Comparison of ENCODE assay signal across 10 cellular contexts in the genomic region with DNA sequence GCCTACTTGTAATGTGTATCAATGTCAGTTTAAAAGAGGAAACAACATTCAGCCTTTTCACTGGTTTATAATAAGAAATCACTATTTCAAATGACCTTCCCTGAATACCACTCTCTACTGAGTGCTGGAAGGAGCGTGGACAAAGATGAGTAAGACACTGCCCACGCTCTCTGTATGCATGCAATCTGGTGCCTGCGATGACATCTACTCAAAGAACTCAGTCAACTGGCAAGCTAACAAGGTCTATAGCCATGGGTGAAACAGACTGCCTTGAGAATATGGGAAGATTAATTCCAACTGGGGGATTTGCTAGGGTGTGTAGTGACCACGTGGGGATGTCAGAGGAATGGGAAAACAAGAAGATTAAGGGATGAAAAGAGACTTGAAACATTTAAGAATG. TPM values are rescaled to one million over a fixed set of nuclear protein-coding genes. Genes with fewer than 3 reads are reported as not detected.
DNase-seq lines count a peak whose midpoint lies in the region; TF ChIP-seq lines count a peak whose summit lies in the region.
"Had no signal": no experiment of that assay in that cellular context is flagged by ENCODE, and none has a peak within 500 bp of the region (broad histone marks: within the 10 kb centered on the region; RNA-seq: fewer than 3 reads in every experiment).

No MANE protein-coding gene starts in this region.

- in situ Hi-C loops in G401 (cut with HindIII; ENCODE audit: low sequenced_read_pairs) = no loop called here

- no peaks in the 10 kb centered on the region for H4K20me1 ChIP-seq in neural progenitor cell (ENCODE audit: low read depth)

- peak; percentile 67 for DNase-seq in D341Med (ENCODE audit: low spot score)
- peak; percentile 81 for DNase-seq in NCI-H446 treated with DMSO at 0.1 percent for 48 hours (lab: John Stamatoyannopoulos, UW)
- DNase-seq in epithelial cell of prostate (ENCODE audit: low read depth, low spot score) = peak; percentile 81
- DNase-seq in neural progenitor cell (ENCODE audit: low spot score) = peak; percentile 64
- no peak for DNase-seq in trophoblast cell
- DNase-seq in immature natural killer cell = no peak
- no peak for DNase-seq in SHP77 treated with DMSO at 0.1 percent for 48 hours (lab: John Stamatoyannopoulos, UW)
- no peak for DNase-seq in G401 (ENCODE audit: low spot score)
- DNase-seq: DMS79, NCI-H187 treated with DMSO at 0.1 percent for 48 hours had no signal

- no peak overlapping the region for H2BK5ac ChIP-seq in trophoblast cell (ENCODE audit: low read depth, low read length, poor library complexity)

- no peak overlapping the region for H4K8ac ChIP-seq in trophoblast cell (ENCODE audit: low read depth, low read length)

- no peak overlapping the region for H2AK5ac ChIP-seq in trophoblast cell (ENCODE audit: low read length)

- H4K12ac ChIP-seq in trophoblast cell (ENCODE audit: low read depth, low read length) = no peak overlapping the region

- H3K9me3 Mint-ChIP-seq in neural progenitor cell = no peaks in the 10 kb centered on the region
- peaks cover 0 to 2% (median 0%) of the 10 kb centered on the region in 6 donors for H3K9me3 Mint-ChIP-seq in immature natural killer cell

- H3K27ac Mint-ChIP-seq in neural progenitor cell (peak overlapping the region; percentile 67), immature natural killer cell (no peak overlapping the region)

- no peak overlapping the region for H3K23ac ChIP-seq in trophoblast cell (ENCODE audit: low read length)

- H3K4ac ChIP-seq in trophoblast cell (ENCODE audit: low read depth, low read length) = no peak overlapping the region

- no CpG with 5 or more reads among the region's 4 CpGs for WGBS in trophoblast cell (ENCODE audit: extremely low coverage, insufficient coverage, insufficient read length)

- H3K79me2 ChIP-seq in neural progenitor cell (ENCODE audit: low read depth) (no peaks in the 10 kb centered on the region), trophoblast cell (ENCODE audit: control insufficient read depth, insufficient read depth, low read length, poor library complexity) (no peaks in the 10 kb centered on the region)

- H3K9me3 ChIP-seq in neural progenitor cell (ENCODE audit: low read depth) (no peaks in the 10 kb centered on the region), trophoblast cell (ENCODE audit: insufficient read depth, low read depth, low read length) (no peaks in the 10 kb centered on the region)

- no peaks in the 10 kb centered on the region for H3K79me1 ChIP-seq in trophoblast cell (ENCODE audit: low read length)

- H3K18ac ChIP-seq in trophoblast cell (ENCODE audit: low read length) = no peak overlapping the region

- TF ChIP-seq CTCF in neural progenitor cell (IDR thresholded peaks at IDR 0.05) = no peak

- peaks cover 6% of the 10 kb centered on the region for H3K27me3 Mint-ChIP-seq in neural progenitor cell (ENCODE audit: insufficient read depth, low read depth)
- peaks cover 0 to 2% (median 0%) of the 10 kb centered on the region in 3 donors for H3K27me3 Mint-ChIP-seq in immature natural killer cell (ENCODE audit: low read depth in 3 of 3)

- H3K36me3 ChIP-seq in neural progenitor cell (no peaks in the 10 kb centered on the region), trophoblast cell (ENCODE audit: control insufficient read depth in 1 of 2, insufficient read depth in 2 of 2, low read length in 2 of 2) (no peaks in the 10 kb centered on the region)

- peaks cover 32% of the 10 kb centered on the region for H3F3A ChIP-seq in neural progenitor cell (ENCODE audit: low read depth)

- peak overlapping the region; percentile 28 for H3K4me2 ChIP-seq in neural progenitor cell
- no peak overlapping the region for H3K4me2 ChIP-seq in trophoblast cell (ENCODE audit: low read length)

- H3K36me3 Mint-ChIP-seq in neural progenitor cell (no peaks in the 10 kb centered on the region), immature natural killer cell (no peaks in the 10 kb centered on the region)

- no peak overlapping the region for H2BK12ac ChIP-seq in trophoblast cell (ENCODE audit: low read length)

- no peak overlapping the region for H3K14ac ChIP-seq in trophoblast cell (ENCODE audit: low read length)

- peaks cover 29% of the 10 kb centered on the region for H3K4me1 ChIP-seq in neural progenitor cell
- H3K4me1 ChIP-seq in trophoblast cell (ENCODE audit: control insufficient read depth in 1 of 2, insufficient read depth in 2 of 2, low read length in 2 of 2) = peaks cover 0 to 2% of the 10 kb centered on the region in 2 experiments

- H4K91ac ChIP-seq in trophoblast cell (ENCODE audit: low read depth, low read length) = no peak overlapping the region

- H2AFZ ChIP-seq in neural progenitor cell (replicated peaks) = peak overlapping the region; percentile 6
- no peak overlapping the region for H2AFZ ChIP-seq in trophoblast cell (ENCODE audit: insufficient read depth, low read length, poor library complexity)

- H3K4me1 Mint-ChIP-seq in neural progenitor cell (peaks cover 44% of the 10 kb centered on the region), immature natural killer cell (no peaks in the 10 kb centered on the region)

- H3K27ac ChIP-seq in epithelial cell of prostate (peak overlapping the region; percentile 72), neural progenitor cell (no peak overlapping the region), trophoblast cell (ENCODE audit: low read depth, low read length) (no peak overlapping the region)

- H3K27me3 ChIP-seq in neural progenitor cell = no peaks in the 10 kb centered on the region
- no peaks in the 10 kb centered on the region for H3K27me3 ChIP-seq in trophoblast cell (ENCODE audit: insufficient read depth, low read length)

- no peak overlapping the region for H3K9ac ChIP-seq in neural progenitor cell
- H3K9ac ChIP-seq in trophoblast cell (ENCODE audit: low read length) = no peak overlapping the region

- no peak overlapping the region for H3K4me3 Mint-ChIP-seq in neural progenitor cell
- H3K4me3 Mint-ChIP-seq in immature natural killer cell = no peak overlapping the region

- H3K4me3 ChIP-seq in neural progenitor cell (no peak overlapping the region), trophoblast cell (ENCODE audit: low read depth, low read length) (no peak overlapping the region)

- H2BK120ac ChIP-seq in trophoblast cell (ENCODE audit: insufficient read depth, low read length, poor library complexity) = no peak overlapping the region

RNA-seq across cellular contexts. Expression of a gene that starts 49.4 kb away (rescaled TPM):
- 183 and 226 TPM in 2 replicates for total RNA-seq in neural progenitor cell (ENCODE audit: low replicate concordance)
- 30.9 and 31.6 TPM in 2 replicates for polyA plus RNA-seq in trophoblast cell (2013)
- not detected for polyA plus RNA-seq in immature natural killer cell
- 127 and 137 TPM in 2 replicates for total RNA-seq in G401 (2014; rRNA removed; shearing (Covaris generic))

Comparison
In these comparisons a context has a peak if more than half of its experiments do, and no peak if none do; other contexts are left out.
1. DNase-seq: peak in D341Med (single experiment), NCI-H446 treated with DMSO at 0.1 percent for 48 hours (single experiment), epithelial cell of prostate (single experiment) and neural progenitor cell (single experiment); none in trophoblast cell (0 of 2), immature natural killer cell (0 of 3), SHP77 treated with DMSO at 0.1 percent for 48 hours (single experiment) and G401 (single experiment).